Comparison of ENCODE assay signal across 12 cellular contexts in genomic region chrX:118751950-118752783, GRCh38. TPM values are rescaled to one million over a fixed set of nuclear protein-coding genes. Genes with fewer than 3 reads are reported as not detected.
A peak's percentile ranks its signal among the peaks of the same experiment; 100 is the strongest.
DNase-seq lines count a peak whose midpoint lies in the region; ATAC-seq lines count a peak whose summit lies in the region.
"Had no signal": no experiment of that assay in that cellular context is flagged by ENCODE, and none has a peak within 500 bp of the region (broad histone marks: within the 10 kb centered on the region; RNA-seq: fewer than 3 reads in every experiment).

No MANE protein-coding gene starts in this region.

- H3K4me1 Mint-ChIP-seq in activated T-helper 2 cell treated with anti-CD3 and anti-CD28 coated beads, Interferon-gamma antibody, Interleukin-2, Interleukin-4, amounts not matched to agents 10 μg/mL and 5 μg/mL and 100 μg/mL, durations not matched to agents 14 hours and 24 hours and 36 hours (ENCODE audit: low read depth): peaks cover 4% of the 10 kb centered on the region

- peak; percentile 14 for DNase-seq in medulla oblongata (ENCODE audit: extremely low spot score)
- no peak for DNase-seq in putamen (ENCODE audit: low spot score)
- DNase-seq in activated T-helper 2 cell treated with anti-CD3 and anti-CD28 coated beads, Interferon-gamma antibody, Interleukin-2, Interleukin-4, amounts not matched to agents 10 μg/mL and 5 μg/mL and 100 μg/mL, durations not matched to agents 14 hours and 24 hours and 36 hours (ENCODE audit: low spot score): no peak
- DNase-seq in stimulated activated CD8-positive, alpha-beta memory T cell treated with anti-CD3 and anti-CD28 coated beads, Interleukin-4, amount 100 ng/mL, for 48 hours: no peak
- DNase-seq in SK-N-DZ (ENCODE audit: low spot score): no peak
- DNase-seq: NCI-H1694 treated with DMSO at 0.1 percent for 48 hours; stimulated activated naive CD4-positive, alpha-beta T cell; T-helper 9 cell had no signal

- peak; percentile 67 for ATAC-seq in GM18873 (IDR thresholded peaks at IDR 0.05; ENCODE audit: low FRiP score, unreplicated experiment)
- peak; percentile 90 for ATAC-seq in HG02610 (IDR thresholded peaks at IDR 0.05; ENCODE audit: unreplicated experiment)
- peak; percentile 59 for ATAC-seq in HG03575 (IDR thresholded peaks at IDR 0.05; ENCODE audit: extremely low read depth, insufficient number of reproducible peaks, low FRiP score, unreplicated experiment)

- no peak overlapping the region for H3K4me3 Mint-ChIP-seq in activated T-helper 2 cell treated with anti-CD3 and anti-CD28 coated beads, Interferon-gamma antibody, Interleukin-2, Interleukin-4, amounts not matched to agents 10 μg/mL and 5 μg/mL and 100 μg/mL, durations not matched to agents 14 hours and 24 hours and 36 hours (ENCODE audit: low read depth)

- peaks cover 13% of the 10 kb centered on the region for H3K27me3 Mint-ChIP-seq in activated T-helper 2 cell treated with anti-CD3 and anti-CD28 coated beads, Interferon-gamma antibody, Interleukin-2, Interleukin-4, amounts not matched to agents 10 μg/mL and 5 μg/mL and 100 μg/mL, durations not matched to agents 14 hours and 24 hours and 36 hours (ENCODE audit: low read depth)
- H3K27me3 Mint-ChIP-seq: progenitor cell of endocrine pancreas had no signal

- no peaks in the 10 kb centered on the region for H3K36me3 Mint-ChIP-seq in activated T-helper 2 cell treated with anti-CD3 and anti-CD28 coated beads, Interferon-gamma antibody, Interleukin-2, Interleukin-4, amounts not matched to agents 10 μg/mL and 5 μg/mL and 100 μg/mL, durations not matched to agents 14 hours and 24 hours and 36 hours (ENCODE audit: low read depth)

- H3K27ac Mint-ChIP-seq in activated T-helper 2 cell treated with anti-CD3 and anti-CD28 coated beads, Interferon-gamma antibody, Interleukin-2, Interleukin-4, amounts not matched to agents 10 μg/mL and 5 μg/mL and 100 μg/mL, durations not matched to agents 14 hours and 24 hours and 36 hours: no peak overlapping the region
- H3K27ac Mint-ChIP-seq: progenitor cell of endocrine pancreas had no signal

- H3K9me3 Mint-ChIP-seq in activated T-helper 2 cell treated with anti-CD3 and anti-CD28 coated beads, Interferon-gamma antibody, Interleukin-2, Interleukin-4, amounts not matched to agents 10 μg/mL and 5 μg/mL and 100 μg/mL, durations not matched to agents 14 hours and 24 hours and 36 hours: no peaks in the 10 kb centered on the region

- intact Hi-C loops in activated T-helper 2 cell treated with anti-CD3 and anti-CD28 coated beads, Interferon-gamma antibody, Interleukin-2, Interleukin-4, amounts not matched to agents 10 μg/mL and 5 μg/mL and 100 μg/mL, durations not matched to agents 14 hours and 24 hours and 36 hours (cut with micrococcal nuclease): no loop called here

RNA-seq across cellular contexts. Expression of gene IL13RA1, which starts 24.8 kb away (rescaled TPM):
- 0.16 and 0.46 TPM in 2 replicates for total RNA-seq in activated T-helper 2 cell treated with anti-CD3 and anti-CD28 coated beads, Interferon-gamma antibody, Interleukin-2, Interleukin-4, amounts not matched to agents 10 μg/mL and 5 μg/mL and 100 μg/mL, durations not matched to agents 14 hours and 24 hours and 36 hours
- 5.8 and 6.7 TPM in 2 replicates for polyA plus RNA-seq in SK-N-DZ (2014; cell fraction: cytosol; rRNA removed)
- polyA plus RNA-seq in SK-N-DZ (2014; cell fraction: nucleus; rRNA removed): 1.6 and 2.4 TPM in 2 replicates
